7 cellular contexts compared by ENCODE assay signal in genomic region chr5:111758284-111758628, GRCh38. TPM values are rescaled to one million over a fixed set of nuclear protein-coding genes. Genes with fewer than 3 reads are reported as not detected.
DNase-seq lines count a peak whose midpoint lies in the region; ATAC-seq lines count a peak whose summit lies in the region.

No MANE protein-coding gene starts in this region.

- peaks cover 29% of the 10 kb centered on the region for H3K4me1 Mint-ChIP-seq in activated T-helper 2 cell treated with anti-CD3 and anti-CD28 coated beads, Interferon-gamma antibody, Interleukin-2, Interleukin-4, amounts not matched to agents 10 μg/mL and 5 μg/mL and 100 μg/mL, durations not matched to agents 14 hours and 24 hours and 36 hours (ENCODE audit: low read depth)
- peaks cover 8 to 26% of the 10 kb centered on the region in 2 donors for H3K4me1 Mint-ChIP-seq in stimulated activated naive B cell treated with anti-CD40 and anti-IgM and Interleukin-4, amounts not matched to agents 10 μg/mL and 1 μg/mL and 100 μg/mL, for 72 hours

- peak overlapping the region; percentile 83 for H3K27ac Mint-ChIP-seq in activated T-helper 2 cell treated with anti-CD3 and anti-CD28 coated beads, Interferon-gamma antibody, Interleukin-2, Interleukin-4, amounts not matched to agents 10 μg/mL and 5 μg/mL and 100 μg/mL, durations not matched to agents 14 hours and 24 hours and 36 hours
- H3K27ac Mint-ChIP-seq in stimulated activated naive B cell treated with anti-CD40 and anti-IgM and Interleukin-4, amounts not matched to agents 10 μg/mL and 1 μg/mL and 100 μg/mL, for 72 hours: peak overlapping the region; percentile 68

- H3K27ac ChIP-seq in HUES48 (ENCODE audit: low read depth, low read length): peak overlapping the region; percentile 99

- peak overlapping the region; percentile 98 for H3K4me3 ChIP-seq in HUES48 (ENCODE audit: low read depth, low read length)
- peak overlapping the region; percentile 55; the same call in 1 of the 2 replicates for H3K4me3 ChIP-seq in iPS-18c (ENCODE audit: insufficient read depth, low read depth, low read length)

- H3K9me3 Mint-ChIP-seq in activated T-helper 2 cell treated with anti-CD3 and anti-CD28 coated beads, Interferon-gamma antibody, Interleukin-2, Interleukin-4, amounts not matched to agents 10 μg/mL and 5 μg/mL and 100 μg/mL, durations not matched to agents 14 hours and 24 hours and 36 hours: no peaks in the 10 kb centered on the region
- no peaks in the 10 kb centered on the region for H3K9me3 Mint-ChIP-seq in stimulated activated naive B cell treated with anti-CD40 and anti-IgM and Interleukin-4, amounts not matched to agents 10 μg/mL and 1 μg/mL and 100 μg/mL, for 72 hours

- intact Hi-C loops in activated T-helper 2 cell treated with anti-CD3 and anti-CD28 coated beads, Interferon-gamma antibody, Interleukin-2, Interleukin-4, amounts not matched to agents 10 μg/mL and 5 μg/mL and 100 μg/mL, durations not matched to agents 14 hours and 24 hours and 36 hours (cut with micrococcal nuclease): loop anchor here (2.0 to 10.0 kb wide), 7 partner anchors 176 to 1023 kb away; partner anchors contain the start of genes SLC25A46 and STARD4

- ATAC-seq in stimulated activated naive B cell treated with anti-CD40 and anti-IgM and Interleukin-4, amounts not matched to agents 10 μg/mL and 1 μg/mL and 100 μg/mL, for 72 hours (replicated peaks): no peak
- ATAC-seq in HG03457 (IDR thresholded peaks at IDR 0.05; ENCODE audit: unreplicated experiment): no peak

- peaks cover 3% of the 10 kb centered on the region for H3K27me3 Mint-ChIP-seq in activated T-helper 2 cell treated with anti-CD3 and anti-CD28 coated beads, Interferon-gamma antibody, Interleukin-2, Interleukin-4, amounts not matched to agents 10 μg/mL and 5 μg/mL and 100 μg/mL, durations not matched to agents 14 hours and 24 hours and 36 hours (ENCODE audit: low read depth)
- no peaks in the 10 kb centered on the region for H3K27me3 Mint-ChIP-seq in stimulated activated naive B cell treated with anti-CD40 and anti-IgM and Interleukin-4, amounts not matched to agents 10 μg/mL and 1 μg/mL and 100 μg/mL, for 72 hours

- H3K27me3 ChIP-seq in HUES48 (ENCODE audit: control insufficient read depth, insufficient read depth, low read length): no peaks in the 10 kb centered on the region

- no peak for DNase-seq in activated T-helper 2 cell treated with anti-CD3 and anti-CD28 coated beads, Interferon-gamma antibody, Interleukin-2, Interleukin-4, amounts not matched to agents 10 μg/mL and 5 μg/mL and 100 μg/mL, durations not matched to agents 14 hours and 24 hours and 36 hours (ENCODE audit: low spot score)
- DNase-seq in stimulated activated naive B cell treated with anti-CD40 and anti-IgM and Interleukin-4, amounts not matched to agents 10 μg/mL and 1 μg/mL and 100 μg/mL, for 72 hours: no peak
- DNase-seq in hypothalamus (lab: John Stamatoyannopoulos, UW): no peak
- DNase-seq in NCI-H2171 treated with DMSO at 0.1 percent for 48 hours (lab: John Stamatoyannopoulos, UW): no peak

- peak overlapping the region; percentile 80 for H3K4me3 Mint-ChIP-seq in activated T-helper 2 cell treated with anti-CD3 and anti-CD28 coated beads, Interferon-gamma antibody, Interleukin-2, Interleukin-4, amounts not matched to agents 10 μg/mL and 5 μg/mL and 100 μg/mL, durations not matched to agents 14 hours and 24 hours and 36 hours (ENCODE audit: low read depth)
- peak overlapping the region; percentile 88 to 92 for H3K4me3 Mint-ChIP-seq in stimulated activated naive B cell treated with anti-CD40 and anti-IgM and Interleukin-4, amounts not matched to agents 10 μg/mL and 1 μg/mL and 100 μg/mL, for 72 hours

- H3K9ac ChIP-seq in HUES48 (ENCODE audit: low read depth, low read length): peak overlapping the region; percentile 99

- peaks cover 32% of the 10 kb centered on the region for H3K4me1 ChIP-seq in HUES48 (ENCODE audit: control insufficient read depth, insufficient read depth, low read length)

- peaks cover 5% of the 10 kb centered on the region for H3K36me3 Mint-ChIP-seq in activated T-helper 2 cell treated with anti-CD3 and anti-CD28 coated beads, Interferon-gamma antibody, Interleukin-2, Interleukin-4, amounts not matched to agents 10 μg/mL and 5 μg/mL and 100 μg/mL, durations not matched to agents 14 hours and 24 hours and 36 hours (ENCODE audit: low read depth)
- H3K36me3 Mint-ChIP-seq in stimulated activated naive B cell treated with anti-CD40 and anti-IgM and Interleukin-4, amounts not matched to agents 10 μg/mL and 1 μg/mL and 100 μg/mL, for 72 hours: no peaks in the 10 kb centered on the region

- peaks cover 19% of the 10 kb centered on the region for H3K36me3 ChIP-seq in HUES48 (ENCODE audit: control insufficient read depth, insufficient read depth, low read length)

- no peaks in the 10 kb centered on the region for H3K9me3 ChIP-seq in HUES48 (ENCODE audit: control insufficient read depth, insufficient read depth, low read length)
- no peaks in the 10 kb centered on the region for H3K9me3 ChIP-seq in iPS-18c (ENCODE audit: control insufficient read depth, insufficient read depth, low read length)

RNA-seq across cellular contexts. Expression of gene NREP, which starts 1.3 kb away (rescaled TPM):
- 34.9 and 35.3 TPM in 2 replicates for total RNA-seq in activated T-helper 2 cell treated with anti-CD3 and anti-CD28 coated beads, Interferon-gamma antibody, Interleukin-2, Interleukin-4, amounts not matched to agents 10 μg/mL and 5 μg/mL and 100 μg/mL, durations not matched to agents 14 hours and 24 hours and 36 hours
